In the genomic region with DNA sequence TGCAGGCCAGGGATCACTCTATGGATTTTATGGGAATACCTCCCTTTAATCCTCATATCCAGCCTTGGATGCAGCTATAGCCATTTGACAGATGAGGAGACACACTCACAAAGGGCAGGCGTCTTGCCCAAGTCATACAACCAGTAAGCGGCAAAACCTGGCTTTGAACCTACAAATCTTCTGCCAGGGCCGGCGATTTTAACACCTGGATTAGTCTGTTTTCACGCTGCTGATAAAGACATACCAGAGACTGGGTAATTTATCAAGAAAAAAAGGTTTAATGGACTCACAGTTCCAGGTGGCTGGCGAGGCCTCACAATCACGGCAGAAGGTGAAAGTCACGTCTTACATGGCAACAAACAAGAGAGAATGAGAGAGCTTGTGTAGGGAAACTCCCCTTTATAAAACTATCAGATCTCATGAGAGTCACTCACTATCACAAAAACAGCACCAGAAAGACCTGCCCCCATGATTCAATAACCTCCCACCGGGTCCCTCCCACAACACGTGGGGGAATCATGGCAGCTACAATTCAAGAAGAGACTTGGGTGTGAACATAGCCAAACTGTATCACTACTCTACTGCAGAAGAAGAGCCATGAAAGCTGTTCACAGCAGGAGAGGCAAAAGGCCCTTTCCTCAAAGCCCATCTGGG, we compare ENCODE assay signal across 1 cellular context.
TF ChIP-seq lines count a peak whose summit lies in the region.

No MANE protein-coding gene starts in this region.

TF ChIP-seq in GM23338, 12 proteins besides CTCF, POLR2A, EP300 and RAD21 (continued from another document):
- TF ChIP-seq, protein P1, sequence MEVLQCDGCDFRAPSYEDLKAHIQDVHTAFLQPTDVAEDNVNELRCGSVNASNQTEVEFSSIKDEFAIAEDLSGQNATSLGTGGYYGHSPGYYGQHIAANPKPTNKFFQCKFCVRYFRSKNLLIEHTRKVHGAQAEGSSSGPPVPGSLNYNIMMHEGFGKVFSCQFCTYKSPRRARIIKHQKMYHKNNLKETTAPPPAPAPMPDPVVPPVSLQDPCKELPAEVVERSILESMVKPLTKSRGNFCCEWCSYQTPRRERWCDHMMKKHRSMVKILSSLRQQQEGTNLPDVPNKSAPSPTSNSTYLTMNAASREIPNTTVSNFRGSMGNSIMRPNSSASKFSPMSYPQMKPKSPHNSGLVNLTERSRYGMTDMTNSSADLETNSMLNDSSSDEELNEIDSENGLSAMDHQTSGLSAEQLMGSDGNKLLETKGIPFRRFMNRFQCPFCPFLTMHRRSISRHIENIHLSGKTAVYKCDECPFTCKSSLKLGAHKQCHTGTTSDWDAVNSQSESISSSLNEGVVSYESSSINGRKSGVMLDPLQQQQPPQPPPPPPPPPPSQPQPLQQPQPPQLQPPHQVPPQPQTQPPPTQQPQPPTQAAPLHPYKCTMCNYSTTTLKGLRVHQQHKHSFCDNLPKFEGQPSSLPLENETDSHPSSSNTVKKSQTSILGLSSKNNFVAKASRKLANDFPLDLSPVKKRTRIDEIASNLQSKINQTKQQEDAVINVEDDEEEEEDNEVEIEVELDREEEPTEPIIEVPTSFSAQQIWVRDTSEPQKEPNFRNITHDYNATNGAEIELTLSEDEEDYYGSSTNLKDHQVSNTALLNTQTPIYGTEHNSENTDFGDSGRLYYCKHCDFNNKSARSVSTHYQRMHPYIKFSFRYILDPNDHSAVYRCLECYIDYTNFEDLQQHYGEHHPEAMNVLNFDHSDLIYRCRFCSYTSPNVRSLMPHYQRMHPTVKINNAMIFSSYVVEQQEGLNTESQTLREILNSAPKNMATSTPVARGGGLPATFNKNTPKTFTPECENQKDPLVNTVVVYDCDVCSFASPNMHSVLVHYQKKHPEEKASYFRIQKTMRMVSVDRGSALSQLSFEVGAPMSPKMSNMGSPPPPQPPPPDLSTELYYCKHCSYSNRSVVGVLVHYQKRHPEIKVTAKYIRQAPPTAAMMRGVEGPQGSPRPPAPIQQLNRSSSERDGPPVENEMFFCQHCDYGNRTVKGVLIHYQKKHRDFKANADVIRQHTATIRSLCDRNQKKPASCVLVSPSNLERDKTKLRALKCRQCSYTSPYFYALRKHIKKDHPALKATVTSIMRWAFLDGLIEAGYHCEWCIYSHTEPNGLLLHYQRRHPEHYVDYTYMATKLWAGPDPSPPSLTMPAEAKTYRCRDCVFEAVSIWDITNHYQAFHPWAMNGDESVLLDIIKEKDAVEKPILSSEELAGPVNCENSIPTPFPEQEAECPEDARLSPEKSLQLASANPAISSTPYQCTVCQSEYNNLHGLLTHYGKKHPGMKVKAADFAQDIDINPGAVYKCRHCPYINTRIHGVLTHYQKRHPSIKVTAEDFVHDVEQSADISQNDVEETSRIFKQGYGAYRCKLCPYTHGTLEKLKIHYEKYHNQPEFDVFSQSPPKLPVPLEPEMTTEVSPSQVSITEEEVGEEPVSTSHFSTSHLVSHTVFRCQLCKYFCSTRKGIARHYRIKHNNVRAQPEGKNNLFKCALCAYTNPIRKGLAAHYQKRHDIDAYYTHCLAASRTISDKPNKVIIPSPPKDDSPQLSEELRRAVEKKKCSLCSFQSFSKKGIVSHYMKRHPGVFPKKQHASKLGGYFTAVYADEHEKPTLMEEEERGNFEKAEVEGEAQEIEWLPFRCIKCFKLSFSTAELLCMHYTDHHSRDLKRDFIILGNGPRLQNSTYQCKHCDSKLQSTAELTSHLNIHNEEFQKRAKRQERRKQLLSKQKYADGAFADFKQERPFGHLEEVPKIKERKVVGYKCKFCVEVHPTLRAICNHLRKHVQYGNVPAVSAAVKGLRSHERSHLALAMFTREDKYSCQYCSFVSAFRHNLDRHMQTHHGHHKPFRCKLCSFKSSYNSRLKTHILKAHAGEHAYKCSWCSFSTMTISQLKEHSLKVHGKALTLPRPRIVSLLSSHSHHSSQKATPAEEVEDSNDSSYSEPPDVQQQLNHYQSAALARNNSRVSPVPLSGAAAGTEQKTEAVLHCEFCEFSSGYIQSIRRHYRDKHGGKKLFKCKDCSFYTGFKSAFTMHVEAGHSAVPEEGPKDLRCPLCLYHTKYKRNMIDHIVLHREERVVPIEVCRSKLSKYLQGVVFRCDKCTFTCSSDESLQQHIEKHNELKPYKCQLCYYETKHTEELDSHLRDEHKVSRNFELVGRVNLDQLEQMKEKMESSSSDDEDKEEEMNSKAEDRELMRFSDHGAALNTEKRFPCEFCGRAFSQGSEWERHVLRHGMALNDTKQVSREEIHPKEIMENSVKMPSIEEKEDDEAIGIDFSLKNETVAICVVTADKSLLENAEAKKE (CRISPR knock-in tag; IDR thresholded peaks at IDR 0.05): no peak
- TF ChIP-seq STAT1 (IDR thresholded peaks at IDR 0.05; ENCODE audit: unreplicated experiment): no peak
- no peak for TF ChIP-seq ZNF331 (CRISPR knock-in tag; IDR thresholded peaks at IDR 0.05; ENCODE audit: low read depth)
- TF ChIP-seq, protein P2, sequence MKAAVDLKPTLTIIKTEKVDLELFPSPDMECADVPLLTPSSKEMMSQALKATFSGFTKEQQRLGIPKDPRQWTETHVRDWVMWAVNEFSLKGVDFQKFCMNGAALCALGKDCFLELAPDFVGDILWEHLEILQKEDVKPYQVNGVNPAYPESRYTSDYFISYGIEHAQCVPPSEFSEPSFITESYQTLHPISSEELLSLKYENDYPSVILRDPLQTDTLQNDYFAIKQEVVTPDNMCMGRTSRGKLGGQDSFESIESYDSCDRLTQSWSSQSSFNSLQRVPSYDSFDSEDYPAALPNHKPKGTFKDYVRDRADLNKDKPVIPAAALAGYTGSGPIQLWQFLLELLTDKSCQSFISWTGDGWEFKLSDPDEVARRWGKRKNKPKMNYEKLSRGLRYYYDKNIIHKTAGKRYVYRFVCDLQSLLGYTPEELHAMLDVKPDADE (IDR thresholded peaks at IDR 0.05): no peak
- no peak for TF ChIP-seq EZH2 (IDR thresholded peaks at IDR 0.05; ENCODE audit: low read depth, unreplicated experiment)
- no peak for TF ChIP-seq JUNB (IDR thresholded peaks at IDR 0.05; ENCODE audit: unreplicated experiment)
